11 cellular contexts compared by ENCODE assay signal in the genomic region with DNA sequence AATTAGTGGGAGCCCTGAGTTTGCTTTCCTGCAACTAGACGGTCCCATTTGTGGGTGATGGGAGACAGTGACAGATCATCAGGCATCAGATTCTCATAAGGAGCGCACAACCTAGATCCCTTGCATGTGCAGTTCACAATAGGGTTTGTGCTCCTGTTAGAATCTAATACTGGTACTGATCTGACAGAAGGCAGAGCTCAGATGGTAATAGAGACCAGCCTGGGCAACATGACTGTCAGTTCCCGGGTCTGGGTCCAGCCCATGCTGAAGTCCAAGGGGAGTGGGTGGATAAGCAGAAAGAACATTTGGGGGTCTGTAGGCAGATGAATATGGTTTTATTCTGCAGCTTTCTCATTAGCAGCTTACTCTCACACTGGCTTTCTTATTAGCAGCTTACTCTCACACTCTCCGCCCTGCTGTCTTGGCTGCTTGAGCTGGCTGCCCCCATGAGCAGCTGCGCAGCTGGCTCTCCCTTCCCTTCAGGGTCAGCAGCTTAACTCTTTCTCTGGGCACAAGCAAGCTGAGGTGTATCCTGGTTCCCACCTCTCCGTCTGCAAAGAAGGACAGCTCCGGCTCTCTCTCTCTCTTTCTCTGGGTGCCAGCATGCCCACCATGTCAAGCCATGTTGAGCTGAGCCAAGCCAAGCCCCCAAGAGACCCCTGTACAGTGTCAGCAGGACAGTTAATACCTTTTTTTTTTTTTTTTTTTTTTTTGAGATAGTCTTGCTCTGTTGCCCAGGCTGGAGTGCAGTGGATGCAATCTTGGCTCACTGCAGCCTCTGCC. TPM values are rescaled to one million over a fixed set of nuclear protein-coding genes. Genes with fewer than 3 reads are reported as not detected.
DNase-seq lines count a peak whose midpoint lies in the region; TF ChIP-seq lines count a peak whose summit lies in the region.
"Had no signal": no experiment of that assay in that cellular context is flagged by ENCODE, and none has a peak within 500 bp of the region (broad histone marks: within the 10 kb centered on the region; RNA-seq: fewer than 3 reads in every experiment).

No MANE protein-coding gene starts in this region.

- H3K4me3 ChIP-seq in esophagus (ENCODE audit: low read depth in 1 of 2, low read length in 2 of 2) = no peak overlapping the region
- H3K4me3 ChIP-seq in muscle layer of colon (ENCODE audit: low read depth in 1 of 2, low read length in 2 of 2) = no peak overlapping the region
- H3K4me3 ChIP-seq in testis = no peak overlapping the region

- DNase-seq in NCI-H524 treated with DMSO at 0.1 percent for 48 hours (lab: John Stamatoyannopoulos, UW) (peak; percentile 7), testis (peak; percentile 63), NCI-H446 (lab: John Stamatoyannopoulos, UW) (no peak), HuH-7.5 (ENCODE audit: low spot score) (no peak), NOMO-1 (lab: John Stamatoyannopoulos, UW; ENCODE audit: unreplicated experiment in 2 of 2) (no peak), islet precursor cell (no peak)
- DNase-seq: activated B cell treated with CpG ODN at 0.5 μM for 24 hours; activated effector memory CD4-positive, alpha-beta T cell treated with Interleukin-2 at 50 U/mL for 16 hours; cortex of kidney had no signal

- no peaks in the 10 kb centered on the region for H3K27me3 ChIP-seq in esophagus (ENCODE audit: control insufficient read depth in 1 of 2, insufficient read depth in 2 of 2, low read length in 2 of 2)
- H3K27me3 ChIP-seq in muscle layer of colon (ENCODE audit: control insufficient read depth in 1 of 2, insufficient read depth in 2 of 2, low read length in 2 of 2) = no peaks in the 10 kb centered on the region
- H3K27me3 ChIP-seq in testis = no peaks in the 10 kb centered on the region

- H3K27ac ChIP-seq in esophagus (ENCODE audit: low read depth in 2 of 2, low read length in 1 of 2) (peak overlapping the region; percentile 48 to 58), muscle layer of colon (ENCODE audit: low read depth, low read length) (peak overlapping the region; percentile 48), testis (peak overlapping the region in 1 of 2 donors; percentile 44)

- no peak for TF ChIP-seq POLR2A in testis (IDR thresholded peaks at IDR 0.05)

- TF ChIP-seq CTCF in testis (IDR thresholded peaks at IDR 0.05) = no peak

- 55 to 56% methylated on average over 7 of the region's 7 CpGs for WGBS in esophagus, 2 donors
- WGBS in testis, 2 donors = 36 to 70% methylated on average over 7 of the region's 7 CpGs

- peaks cover 0 to 5% of the 10 kb centered on the region in 2 donors for H3K4me1 ChIP-seq in esophagus (ENCODE audit: control insufficient read depth in 2 of 2, insufficient read depth in 2 of 2, low read length in 1 of 2)
- H3K4me1 ChIP-seq in muscle layer of colon (ENCODE audit: insufficient read depth, low read length) = peaks cover 22% of the 10 kb centered on the region
- peaks cover 26% of the 10 kb centered on the region for H3K4me1 ChIP-seq in testis

- H3K36me3 ChIP-seq in esophagus (ENCODE audit: control insufficient read depth in 2 of 2, insufficient read depth in 2 of 2, low read length in 1 of 2) (no peaks in the 10 kb centered on the region), muscle layer of colon (ENCODE audit: insufficient read depth, low read length) (no peaks in the 10 kb centered on the region), testis (ENCODE audit: low read depth, missing control alignments) (no peaks in the 10 kb centered on the region)

- H3K9me3 ChIP-seq in esophagus (ENCODE audit: control insufficient read depth in 2 of 2, insufficient read depth in 1 of 2, low read depth in 1 of 2, low read length in 1 of 2) (no peaks in the 10 kb centered on the region), muscle layer of colon (ENCODE audit: low read length) (no peaks in the 10 kb centered on the region), testis (no peaks in the 10 kb centered on the region)

- peak overlapping the region; percentile 11 for H3K9ac ChIP-seq in muscle layer of colon (ENCODE audit: low read length)

- intact Hi-C loops in testis (cut with DNase I; ENCODE audit: low total_unique reads) = no loop called here

RNA-seq across cellular contexts. Expression of gene KLHDC8B, which starts 46.5 kb away (rescaled TPM):
- polyA plus RNA-seq in esophagus = 10 to 100 TPM; 24.5 to 39.0 TPM
- total RNA-seq in testis = 10 to 100 TPM; 56.6 to 78.2 TPM
- polyA plus RNA-seq in testis (ENCODE audit: insufficient read depth, low read depth, low replicate concordance) = 55.8 TPM

RNA-seq across cellular contexts. Expression of gene CCDC71, which starts 51.7 kb away (rescaled TPM):
- polyA plus RNA-seq in esophagus (10 to 100 TPM; 10.1 to 19.1 TPM), testis (ENCODE audit: insufficient read depth, low read depth, low replicate concordance) (27.6 TPM)
- 10 to 100 TPM; 34.3 to 55.0 TPM for total RNA-seq in testis

RNA-seq across cellular contexts. Expression of gene C3orf62, which starts 59.2 kb away (rescaled TPM):
- polyA plus RNA-seq in esophagus = 1 to 10 TPM; 4.2 to 6.6 TPM
- total RNA-seq in testis = 10 to 100 TPM; 14.1 to 25.9 TPM
- polyA plus RNA-seq in testis (ENCODE audit: insufficient read depth, low read depth, low replicate concordance) = 48.6 TPM

Comparison
In these comparisons a context has a peak if more than half of its experiments do, and no peak if none do; other contexts are left out.
1. DNase-seq: peak in NCI-H524 treated with DMSO at 0.1 percent for 48 hours (single experiment) and testis (single experiment); none in NCI-H446 (0 of 2), HuH-7.5 (single experiment), NOMO-1 (0 of 2) and islet precursor cell (single experiment).